In the genomic region with DNA sequence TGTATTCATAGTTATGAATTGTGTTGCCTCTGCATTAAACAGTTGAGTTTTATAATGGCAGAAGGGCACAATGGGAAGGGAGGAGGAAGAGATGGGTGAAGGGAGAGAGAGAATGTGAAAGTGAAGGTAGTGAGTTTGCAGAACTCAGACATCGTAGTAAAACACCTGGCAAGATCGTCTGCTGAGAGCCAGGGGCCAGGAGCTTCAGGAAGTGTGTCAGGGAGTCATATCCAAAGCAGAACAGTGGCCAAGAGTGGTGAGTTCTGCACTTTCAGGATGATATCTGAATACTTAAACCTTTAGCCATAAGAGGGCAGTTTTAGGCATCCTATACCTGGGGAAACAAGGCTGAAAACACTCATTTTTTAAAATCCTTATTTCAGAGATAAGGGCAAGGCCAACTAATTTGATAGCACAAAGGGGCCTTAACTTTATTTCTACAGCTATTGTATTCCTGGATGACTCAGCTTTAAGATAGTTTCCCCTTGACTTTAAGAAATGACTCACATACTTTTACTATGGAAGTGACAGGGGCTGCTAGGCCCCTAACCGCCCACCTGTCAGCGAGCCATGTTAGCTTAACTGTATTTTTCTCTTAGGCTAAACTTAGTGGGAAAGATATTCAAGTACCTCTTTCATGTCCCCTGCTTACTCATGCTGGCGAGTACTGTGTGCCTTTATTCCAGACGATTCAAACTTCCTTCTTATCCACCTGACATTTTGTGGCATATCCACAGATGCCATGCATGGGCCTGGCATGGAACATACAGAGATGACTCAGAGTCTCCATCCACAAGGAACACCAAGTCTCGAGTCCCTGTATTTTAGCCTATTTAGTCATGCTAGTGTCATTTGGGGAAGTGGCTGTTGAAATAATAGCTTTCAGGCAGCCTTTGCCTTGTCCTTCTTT, we compare ENCODE assay signal across 8 cellular contexts. TPM values are rescaled to one million over a fixed set of nuclear protein-coding genes. Genes with fewer than 3 reads are reported as not detected.
DNase-seq lines count a peak whose midpoint lies in the region; ATAC-seq and TF ChIP-seq lines count a peak whose summit lies in the region.

No MANE protein-coding gene starts in this region.

- DNase-seq in CD14-positive monocyte (ENCODE audit: low spot score) (peak; percentile 74), fibroblast of gingiva (ENCODE audit: low read depth) (peak; percentile 55), suprapubic skin (ENCODE audit: low spot score in 2 of 2) (no peak), H7 (no peak)
- peak; percentile 72 to 81 for DNase-seq in activated CD4-positive, alpha-beta T cell treated with anti-CD3 and anti-CD28 coated beads, Interleukin-2, amount 50 U/mL, for 48 hours
- DNase-seq in stimulated activated CD4-positive, alpha-beta T cell treated with anti-CD3 and anti-CD28 coated beads, Interleukin-12 subunit alpha, Interleukin-12 subunit beta, amount 100 ng/mL, for 24 hours (ENCODE audit: low read depth in 2 of 2), result peak; percentile 54 to 58

- no peaks in the 10 kb centered on the region for H3K9me3 ChIP-seq in suprapubic skin

- TF ChIP-seq CTCF in CD14-positive monocyte (IDR thresholded peaks at IDR 0.05), result no peak
- TF ChIP-seq CTCF in suprapubic skin (IDR thresholded peaks at IDR 0.05), result no peak

- H3K27ac Mint-ChIP-seq in CD14-positive monocyte, result peak overlapping the region; percentile 72 to 89 (median 83)

- TF ChIP-seq EP300 in suprapubic skin (IDR thresholded peaks at IDR 0.05), result no peak

- H3K9me3 Mint-ChIP-seq in CD14-positive monocyte, result no peaks in the 10 kb centered on the region

- no peak overlapping the region for H3K27ac ChIP-seq in suprapubic skin

- WGBS in suprapubic skin, result 44% methylated on average over 7 of the region's 7 CpGs

- intact Hi-C loops in CD14-positive monocyte (cut with micrococcal nuclease), result loop anchor here (5.0 kb wide), 2 partner anchors 35 to 40 kb away; no protein-coding TSS in a partner anchor

- H3K36me3 ChIP-seq in suprapubic skin (no peaks in the 10 kb centered on the region), H7 (replicated peaks; ENCODE audit: control insufficient read depth, insufficient read depth, low read length) (no peaks in the 10 kb centered on the region)

- H3K4me3 Mint-ChIP-seq in CD14-positive monocyte, result peak overlapping the region in 1 of 2 donors; percentile 55

- no peak for TF ChIP-seq POLR2A in suprapubic skin (IDR thresholded peaks at IDR 0.05)

- H3K27me3 ChIP-seq in suprapubic skin (no peaks in the 10 kb centered on the region), H7 (ENCODE audit: control insufficient read depth, insufficient read depth, low read length) (no peaks in the 10 kb centered on the region)

- H3K36me3 Mint-ChIP-seq in CD14-positive monocyte, result peaks cover 40 to 56% of the 10 kb centered on the region in 2 donors

- H3K4me3 ChIP-seq in suprapubic skin (no peak overlapping the region), H7 (ENCODE audit: insufficient read depth, low read depth, low read length) (no peak overlapping the region)

- H3K4me1 Mint-ChIP-seq in CD14-positive monocyte, result peaks cover 26% of the 10 kb centered on the region

- ATAC-seq in GM19455 (IDR thresholded peaks at IDR 0.05; ENCODE audit: unreplicated experiment) (peak; percentile 82), HG03460 (IDR thresholded peaks at IDR 0.05; ENCODE audit: unreplicated experiment) (peak; percentile 78)

- peaks cover 0 to 2% (median 0%) of the 10 kb centered on the region in 3 donors for H3K27me3 Mint-ChIP-seq in CD14-positive monocyte (ENCODE audit: low read depth in 3 of 3)

- peaks cover 10% of the 10 kb centered on the region for H3K4me1 ChIP-seq in suprapubic skin

RNA-seq across cellular contexts. Expression of a gene that starts 53.9 kb away (rescaled TPM):
- polyA plus RNA-seq in CD14-positive monocyte, result not detected
- total RNA-seq in suprapubic skin, result not detected
- total RNA-seq in H7 (2014; rRNA removed; shearing (Covaris generic)), result 0.15 TPM in 1 of 2 replicates, not detected in the other

Comparison
In these comparisons a context has a peak if more than half of its experiments do, and no peak if none do; other contexts are left out.
1. DNase-seq: peak in CD14-positive monocyte (single experiment), activated CD4-positive, alpha-beta T cell treated with anti-CD3 and anti-CD28 coated beads, Interleukin-2, amount 50 U/mL, for 48 hours (2 of 2), fibroblast of gingiva (single experiment) and stimulated activated CD4-positive, alpha-beta T cell treated with anti-CD3 and anti-CD28 coated beads, Interleukin-12 subunit alpha, Interleukin-12 subunit beta, amount 100 ng/mL, for 24 hours (2 of 2); none in suprapubic skin (0 of 2) and H7 (single experiment).